Comparison of ENCODE assay signal across 13 cellular contexts in genomic region chr7:25964483-25964961, GRCh38.
A peak's percentile ranks its signal among the peaks of the same experiment; 100 is the strongest.
DNase-seq lines count a peak whose midpoint lies in the region; ATAC-seq and TF ChIP-seq lines count a peak whose summit lies in the region.
"Had no signal": no experiment of that assay in that cellular context is flagged by ENCODE, and none has a peak within 500 bp of the region (broad histone marks: within the 10 kb centered on the region; RNA-seq: fewer than 3 reads in every experiment).

No MANE protein-coding gene starts in this region.

- H3K27me3 ChIP-seq in BLaER1 (no peaks in the 10 kb centered on the region), Karpas-422 (ENCODE audit: low read length) (no peaks in the 10 kb centered on the region)
- H3K27me3 ChIP-seq: vagina had no signal

- peak overlapping the region; percentile 47 for H3K4me2 ChIP-seq in BLaER1
- H3K4me2 ChIP-seq in Karpas-422 (ENCODE audit: low read depth, low read length, poor library complexity, severe bottlenecking), result peak overlapping the region; percentile 62

- no peaks in the 10 kb centered on the region for H3K9me3 ChIP-seq in BLaER1
- no peaks in the 10 kb centered on the region for H3K9me3 ChIP-seq in Karpas-422 (ENCODE audit: low read length)
- H3K9me3 ChIP-seq: vagina had no signal

- peak; percentile 70 for DNase-seq in Karpas-422
- no peak for DNase-seq in A172 (ENCODE audit: low spot score)
- no peak for DNase-seq in foreskin fibroblast
- no peak for DNase-seq in HuH-7.5 (ENCODE audit: low spot score)
- DNase-seq in NK-92 (lab: John Stamatoyannopoulos, UW; ENCODE audit: unreplicated experiment), result no peak
- DNase-seq: activated CD4-positive, CD25-positive, alpha-beta regulatory T cell; NCI-H82; nephron progenitor cell had no signal

- H3K9ac ChIP-seq in BLaER1 (no peak overlapping the region), Karpas-422 (ENCODE audit: low read length) (peak overlapping the region; percentile 22; the same call in 1 of the 2 replicates)

- no peak for TF ChIP-seq CTCF in foreskin fibroblast (IDR thresholded peaks at IDR 0.05; ENCODE audit: low read depth, low read length)

- H3K4me3 ChIP-seq in BLaER1 (no peak overlapping the region), Karpas-422 (ENCODE audit: low read length) (peak overlapping the region; percentile 15; the same call in 1 of the 2 replicates), foreskin fibroblast (ENCODE audit: low read depth in 1 of 2, low read length in 2 of 2) (no peak overlapping the region)
- H3K4me3 ChIP-seq: vagina had no signal

- peak overlapping the region; percentile 62; the same call in 1 of the 2 replicates for H2AFZ ChIP-seq in Karpas-422 (ENCODE audit: low read length)

- peak; percentile 36 for ATAC-seq in GM19035 (IDR thresholded peaks at IDR 0.05; ENCODE audit: unreplicated experiment)
- ATAC-seq in HG02759 (IDR thresholded peaks at IDR 0.05; ENCODE audit: unreplicated experiment), result peak; percentile 34
- ATAC-seq: activated naive CD4-positive, alpha-beta T cell treated with anti-CD3 and anti-CD28 coated beads, Interleukin-2, amount 50 U/mL, for 72 hours had no signal

- no peak overlapping the region for H3K27ac ChIP-seq in BLaER1
- H3K27ac ChIP-seq in Karpas-422 (ENCODE audit: low read length), result no peak overlapping the region
- H3K27ac ChIP-seq: vagina had no signal

- H4K20me1 ChIP-seq in BLaER1, result no peaks in the 10 kb centered on the region
- H4K20me1 ChIP-seq in Karpas-422 (ENCODE audit: insufficient read depth, low read depth, low read length), result no peaks in the 10 kb centered on the region

- H3K36me3 ChIP-seq in BLaER1, result no peaks in the 10 kb centered on the region
- H3K36me3 ChIP-seq in Karpas-422 (ENCODE audit: insufficient read depth, low read length), result no peaks in the 10 kb centered on the region
- H3K36me3 ChIP-seq: vagina had no signal

- H3K9me2 ChIP-seq in Karpas-422 (replicated peaks; ENCODE audit: insufficient read depth, low read length), result no peaks in the 10 kb centered on the region

- H3K4me1 ChIP-seq in BLaER1 (peaks cover 49% of the 10 kb centered on the region), Karpas-422 (ENCODE audit: low read length) (peaks cover 53% of the 10 kb centered on the region)
- H3K4me1 ChIP-seq: vagina had no signal

- no peaks in the 10 kb centered on the region for H3K79me2 ChIP-seq in Karpas-422 (ENCODE audit: low read length)
